In the genomic region with DNA sequence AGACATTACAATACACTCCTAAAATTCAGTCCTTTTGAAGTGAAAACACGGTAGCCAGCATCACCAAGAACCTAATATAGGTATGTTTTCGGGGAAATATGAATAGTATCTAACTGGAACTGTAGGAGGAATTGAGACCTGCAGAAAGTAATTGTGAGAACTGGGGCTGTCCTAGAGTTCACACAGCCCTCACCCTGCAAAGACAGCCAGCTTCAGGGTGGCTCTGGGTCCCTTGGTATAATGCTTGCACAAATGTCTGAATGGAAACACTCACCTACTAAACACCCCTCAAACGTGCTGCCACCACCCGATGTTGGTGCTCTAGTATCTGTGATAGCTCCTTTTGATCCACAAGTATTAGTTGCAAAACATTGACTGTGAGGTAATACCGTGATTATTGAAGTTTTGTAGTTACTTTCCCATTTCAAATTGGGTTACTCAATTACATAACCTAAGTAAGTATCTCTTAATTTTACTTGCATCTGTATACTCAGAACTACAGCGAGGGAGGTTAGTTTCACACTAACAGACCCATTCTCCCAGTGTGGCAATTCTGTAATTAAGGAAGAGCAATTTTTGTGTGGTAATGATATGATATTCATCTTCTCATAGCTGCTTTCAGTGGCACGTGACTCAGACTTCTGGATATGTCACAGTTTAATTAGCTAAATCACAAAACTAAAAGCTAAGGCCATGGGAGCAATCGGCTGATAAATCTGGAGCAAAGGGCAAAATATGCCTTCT, we compare ENCODE assay signal across 2 cellular contexts.
TF ChIP-seq lines count a peak whose summit lies in the region.

No MANE protein-coding gene starts in this region.

TF ChIP-seq in IMR-90, 13 proteins besides CTCF, POLR2A, EP300 and RAD21:
- TF ChIP-seq MAFK (IDR thresholded peaks at IDR 0.05; ENCODE audit: low read depth, low read length), result no peak
- no peak for TF ChIP-seq FOS (IDR thresholded peaks at IDR 0.05; ENCODE audit: low read depth, low read length)
- TF ChIP-seq NFE2L2 (IDR thresholded peaks at IDR 0.05; ENCODE audit: low read depth, low read length), result no peak
- no peak for TF ChIP-seq CHD1 (IDR thresholded peaks at IDR 0.05; ENCODE audit: low read depth, low read length)
- TF ChIP-seq MXI1 (IDR thresholded peaks at IDR 0.05; ENCODE audit: borderline replicate concordance, low read depth, low read length), result no peak
- no peak for TF ChIP-seq RCOR1 (IDR thresholded peaks at IDR 0.05; ENCODE audit: insufficient replicate concordance, low read length)
- TF ChIP-seq, protein P1, sequence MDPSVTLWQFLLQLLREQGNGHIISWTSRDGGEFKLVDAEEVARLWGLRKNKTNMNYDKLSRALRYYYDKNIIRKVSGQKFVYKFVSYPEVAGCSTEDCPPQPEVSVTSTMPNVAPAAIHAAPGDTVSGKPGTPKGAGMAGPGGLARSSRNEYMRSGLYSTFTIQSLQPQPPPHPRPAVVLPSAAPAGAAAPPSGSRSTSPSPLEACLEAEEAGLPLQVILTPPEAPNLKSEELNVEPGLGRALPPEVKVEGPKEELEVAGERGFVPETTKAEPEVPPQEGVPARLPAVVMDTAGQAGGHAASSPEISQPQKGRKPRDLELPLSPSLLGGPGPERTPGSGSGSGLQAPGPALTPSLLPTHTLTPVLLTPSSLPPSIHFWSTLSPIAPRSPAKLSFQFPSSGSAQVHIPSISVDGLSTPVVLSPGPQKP (IDR thresholded peaks at IDR 0.05; ENCODE audit: borderline replicate concordance, low read depth, low read length), result no peak
TF ChIP-seq in IMR-90: peak in this region for 0.

TF ChIP-seq in SK-N-SH, 30 proteins besides CTCF, POLR2A, EP300 and RAD21:
- TF ChIP-seq NRF1 (IDR thresholded peaks at IDR 0.05; ENCODE audit: low read depth, low read length) (no peak), EZH2phosphoT487 (IDR thresholded peaks at IDR 0.05; ENCODE audit: borderline replicate concordance, low read depth) (no peak), SIN3A (IDR thresholded peaks at IDR 0.05; ENCODE audit: borderline replicate concordance, low read depth, low read length) (no peak), TEAD4 (IDR thresholded peaks at IDR 0.05; ENCODE audit: borderline replicate concordance, insufficient read depth) (no peak), GATA2 (CRISPR knock-in tag; IDR thresholded peaks at IDR 0.05) (no peak), CHD2 (IDR thresholded peaks at IDR 0.05; ENCODE audit: low read length, partially characterized antibody) (no peak), MAX (IDR thresholded peaks at IDR 0.05; ENCODE audit: low read depth) (no peak), RFX5 (IDR thresholded peaks at IDR 0.05; ENCODE audit: low read length) (no peak)
- TF ChIP-seq, protein P2, sequence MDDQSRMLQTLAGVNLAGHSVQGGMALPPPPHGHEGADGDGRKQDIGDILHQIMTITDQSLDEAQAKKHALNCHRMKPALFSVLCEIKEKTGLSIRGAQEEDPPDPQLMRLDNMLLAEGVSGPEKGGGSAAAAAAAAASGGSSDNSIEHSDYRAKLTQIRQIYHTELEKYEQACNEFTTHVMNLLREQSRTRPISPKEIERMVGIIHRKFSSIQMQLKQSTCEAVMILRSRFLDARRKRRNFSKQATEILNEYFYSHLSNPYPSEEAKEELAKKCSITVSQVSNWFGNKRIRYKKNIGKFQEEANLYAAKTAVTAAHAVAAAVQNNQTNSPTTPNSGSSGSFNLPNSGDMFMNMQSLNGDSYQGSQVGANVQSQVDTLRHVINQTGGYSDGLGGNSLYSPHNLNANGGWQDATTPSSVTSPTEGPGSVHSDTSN (IDR thresholded peaks at IDR 0.05), result no peak
